In genomic region chr1:103123321-103123720, GRCh38 we compare ENCODE assay signal across 10 cellular contexts. TPM values are rescaled to one million over a fixed set of nuclear protein-coding genes. Genes with fewer than 3 reads are reported as not detected.
"Had no signal": no experiment of that assay in that cellular context is flagged by ENCODE, and none has a peak within 500 bp of the region (broad histone marks: within the 10 kb centered on the region; RNA-seq: fewer than 3 reads in every experiment).

No MANE protein-coding gene starts in this region.

- H2AFZ ChIP-seq: GM23338 had no signal

- H3K27ac ChIP-seq: HL-60 had no signal

- H3K27ac Mint-ChIP-seq: GM23338, H9, HFFc6 had no signal

- H3K4me1 Mint-ChIP-seq: GM23338, H9 had no signal

- H3K4me3 Mint-ChIP-seq: GM23338, H9, HFFc6 had no signal

- H3K4me2 ChIP-seq: GM23338 had no signal

- FAIRE-seq: H1, H54, HepG2, K562 had no signal

- H3K4me3 ChIP-seq: GM23338, K562 had no signal

- DNase-seq: H9, HCEC 1CT, HFFc6, KG1 had no signal

RNA-seq across cellular contexts. Expression of gene COL11A1, which starts 15.0 kb away (rescaled TPM):
- total RNA-seq: HepG2 had no signal
- polyA plus RNA-seq: HepG2, K562 had no signal
